Comparison of ENCODE assay signal across 16 cellular contexts in the genomic region with DNA sequence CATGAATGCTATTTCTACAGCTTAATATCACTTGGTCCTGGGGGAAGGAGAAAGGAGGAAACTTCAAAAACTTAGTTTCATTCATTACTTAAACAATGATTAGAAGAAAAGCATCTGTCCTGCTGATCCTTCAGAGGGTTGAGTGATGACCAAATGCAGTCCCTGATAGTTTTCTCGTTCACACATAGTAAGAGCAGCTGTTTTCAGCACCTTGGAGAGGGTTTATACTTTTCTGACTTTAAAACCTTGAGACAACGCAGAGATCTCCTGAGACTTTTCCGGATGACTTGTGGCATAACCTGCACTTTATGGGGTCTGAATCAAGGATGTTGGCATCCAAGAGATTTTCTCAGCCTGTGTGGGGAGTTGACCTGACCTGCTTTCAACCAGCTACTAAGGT.
DNase-seq lines count a peak whose midpoint lies in the region; ATAC-seq and TF ChIP-seq lines count a peak whose summit lies in the region.
"Had no signal": no experiment of that assay in that cellular context is flagged by ENCODE, and none has a peak within 500 bp of the region (broad histone marks: within the 10 kb centered on the region; RNA-seq: fewer than 3 reads in every experiment).

No MANE protein-coding gene starts in this region.

- DNase-seq in NOMO-1 treated with DMSO at 0.1 percent for 48 hours (lab: John Stamatoyannopoulos, UW; ENCODE audit: unreplicated experiment) (peak; percentile 2), NOMO-1 (lab: John Stamatoyannopoulos, UW; ENCODE audit: unreplicated experiment in 2 of 2) (no peak), RKO (ENCODE audit: low spot score) (peak; percentile 40), fibroblast of lung (ENCODE audit: low read depth in 2 of 2) (peak; percentile 1 to 5), renal cortical epithelial cell (ENCODE audit: low read depth) (peak; percentile 18), sigmoid colon (no peak)
- DNase-seq in activated naive CD4-positive, alpha-beta T cell treated with anti-CD3 and anti-CD28 coated beads, Interleukin-2, amount 10 ng/mL, durations not matched to agents 7 days and 5 days: no peak
- DNase-seq: activated CD4-positive, CD25-positive, alpha-beta regulatory T cell treated with anti-CD3 and anti-CD28 coated beads, Interleukin-2, amount 50 U/mL, for 72 hours; activated T-cell treated with anti-CD3 and anti-CD28 coated beads, Interleukin-2, amount 50 U/mL, for 72 hours; caudate nucleus; esophagus squamous epithelium; kidney glomerular epithelial cell; thyroid gland had no signal

- no peak for ATAC-seq in HG03159 (IDR thresholded peaks at IDR 0.05; ENCODE audit: unreplicated experiment)
- ATAC-seq: activated T-cell treated with anti-CD3 and anti-CD28 coated beads, Interleukin-2, amount 50 U/mL, for 72 hours had no signal

- H3K4me3 ChIP-seq in fibroblast of lung (replicated peaks in 1 of 4; ENCODE audit: control extremely low read depth in 1 of 4, insufficient read depth in 1 of 4, low read depth in 3 of 4, low read length in 4 of 4) (no peak overlapping the region), sigmoid colon (no peak overlapping the region)
- H3K4me3 ChIP-seq: esophagus squamous epithelium, thyroid gland had no signal

- TF ChIP-seq CTCF in fibroblast of lung (conservative IDR thresholded peaks at IDR 0.05 in 1 of 2, IDR thresholded peaks at IDR 0.05 in 1 of 2; ENCODE audit: low read depth in 1 of 2, low read length in 2 of 2): no peak
- no peak for TF ChIP-seq CTCF in sigmoid colon (IDR thresholded peaks at IDR 0.05)

- no peak overlapping the region for H2AFZ ChIP-seq in fibroblast of lung (ENCODE audit: low read length)

- H3K27ac Mint-ChIP-seq in activated naive CD4-positive, alpha-beta T cell treated with anti-CD3 and anti-CD28 coated beads, Interleukin-2, amount 10 ng/mL, durations not matched to agents 7 days and 5 days: no peak overlapping the region
- H3K27ac Mint-ChIP-seq: activated T-cell treated with anti-CD3 and anti-CD28 coated beads, Interleukin-2, amount 50 U/mL, for 72 hours; nephron had no signal

- H3K4me1 ChIP-seq in fibroblast of lung (ENCODE audit: control insufficient read depth, extremely low read depth, insufficient read depth, low read length): no peaks in the 10 kb centered on the region
- no peaks in the 10 kb centered on the region for H3K4me1 ChIP-seq in sigmoid colon
- H3K4me1 ChIP-seq: Caco-2, esophagus squamous epithelium, thyroid gland had no signal

- no peak for TF ChIP-seq POLR2A in sigmoid colon (IDR thresholded peaks at IDR 0.05)

- H3K4me3 Mint-ChIP-seq in activated naive CD4-positive, alpha-beta T cell treated with anti-CD3 and anti-CD28 coated beads, Interleukin-2, amount 10 ng/mL, durations not matched to agents 7 days and 5 days: no peak overlapping the region
- H3K4me3 Mint-ChIP-seq: activated T-cell treated with anti-CD3 and anti-CD28 coated beads, Interleukin-2, amount 50 U/mL, for 72 hours; nephron had no signal

- intact Hi-C loops in sigmoid colon (cut with DNase I): no loop called here

- H4K20me1 ChIP-seq in fibroblast of lung (ENCODE audit: control insufficient read depth, extremely low read depth, insufficient read depth, low read length): no peaks in the 10 kb centered on the region

- CTCF ChIA-PET in activated naive CD4-positive, alpha-beta T cell treated with anti-CD3 and anti-CD28 coated beads, Interleukin-2, amount 10 ng/mL, durations not matched to agents 7 days and 5 days (lab: Charles Lee): interaction anchor here (1.1 kb wide), 1 partner anchor 18 kb away, joined by 3 read pairs; no protein-coding TSS in a partner anchor

- H3K79me2 ChIP-seq in fibroblast of lung (ENCODE audit: control insufficient read depth, insufficient read depth, low read length): no peaks in the 10 kb centered on the region

- no peak for TF ChIP-seq EP300 in sigmoid colon (IDR thresholded peaks at IDR 0.05)

- WGBS in sigmoid colon, 2 donors: 25 to 32% methylated on average over 3 of the region's 3 CpGs

- no peak overlapping the region for H3K27ac ChIP-seq in fibroblast of lung (ENCODE audit: insufficient read depth, low read length)
- no peak overlapping the region for H3K27ac ChIP-seq in sigmoid colon
- H3K27ac ChIP-seq: esophagus squamous epithelium, thyroid gland had no signal

- H3K36me3 Mint-ChIP-seq in activated naive CD4-positive, alpha-beta T cell treated with anti-CD3 and anti-CD28 coated beads, Interleukin-2, amount 10 ng/mL, durations not matched to agents 7 days and 5 days: no peaks in the 10 kb centered on the region

- no peaks in the 10 kb centered on the region for H3K9me3 ChIP-seq in fibroblast of lung (ENCODE audit: control insufficient read depth, insufficient read depth, low read depth, low read length)
- no peaks in the 10 kb centered on the region for H3K9me3 ChIP-seq in sigmoid colon
- H3K9me3 ChIP-seq: Caco-2, esophagus squamous epithelium, thyroid gland had no signal

- H3K27me3 Mint-ChIP-seq in activated naive CD4-positive, alpha-beta T cell treated with anti-CD3 and anti-CD28 coated beads, Interleukin-2, amount 10 ng/mL, durations not matched to agents 7 days and 5 days: peaks cover 3% of the 10 kb centered on the region

- H3K9ac ChIP-seq in fibroblast of lung (ENCODE audit: insufficient read depth, low read length): no peak overlapping the region

- no peak overlapping the region for H3K4me2 ChIP-seq in fibroblast of lung (ENCODE audit: extremely low read depth, insufficient read depth, low read length)

- H3K9me3 Mint-ChIP-seq in activated naive CD4-positive, alpha-beta T cell treated with anti-CD3 and anti-CD28 coated beads, Interleukin-2, amount 10 ng/mL, durations not matched to agents 7 days and 5 days: no peaks in the 10 kb centered on the region
- H3K9me3 Mint-ChIP-seq: nephron had no signal

- no peaks in the 10 kb centered on the region for H3K27me3 ChIP-seq in fibroblast of lung (ENCODE audit: control insufficient read depth, insufficient read depth, low read length)
- H3K27me3 ChIP-seq in sigmoid colon: no peaks in the 10 kb centered on the region
- H3K27me3 ChIP-seq: thyroid gland had no signal

- no peaks in the 10 kb centered on the region for H3K4me1 Mint-ChIP-seq in activated naive CD4-positive, alpha-beta T cell treated with anti-CD3 and anti-CD28 coated beads, Interleukin-2, amount 10 ng/mL, durations not matched to agents 7 days and 5 days
- H3K4me1 Mint-ChIP-seq: nephron had no signal

- H3K36me3 ChIP-seq in fibroblast of lung (ENCODE audit: control insufficient read depth, insufficient read depth, low read length): no peaks in the 10 kb centered on the region
- no peaks in the 10 kb centered on the region for H3K36me3 ChIP-seq in sigmoid colon
- H3K36me3 ChIP-seq: esophagus squamous epithelium, thyroid gland had no signal

Comparison
In these comparisons a context has a peak if more than half of its experiments do, and no peak if none do; other contexts are left out.
1. DNase-seq: peak in NOMO-1 treated with DMSO at 0.1 percent for 48 hours (single experiment), RKO (single experiment), fibroblast of lung (2 of 2) and renal cortical epithelial cell (single experiment); none in NOMO-1 (0 of 2), sigmoid colon (single experiment) and activated naive CD4-positive, alpha-beta T cell treated with anti-CD3 and anti-CD28 coated beads, Interleukin-2, amount 10 ng/mL, durations not matched to agents 7 days and 5 days (single experiment).